ENCODE assay signal across 12 cellular contexts in the genomic region with DNA sequence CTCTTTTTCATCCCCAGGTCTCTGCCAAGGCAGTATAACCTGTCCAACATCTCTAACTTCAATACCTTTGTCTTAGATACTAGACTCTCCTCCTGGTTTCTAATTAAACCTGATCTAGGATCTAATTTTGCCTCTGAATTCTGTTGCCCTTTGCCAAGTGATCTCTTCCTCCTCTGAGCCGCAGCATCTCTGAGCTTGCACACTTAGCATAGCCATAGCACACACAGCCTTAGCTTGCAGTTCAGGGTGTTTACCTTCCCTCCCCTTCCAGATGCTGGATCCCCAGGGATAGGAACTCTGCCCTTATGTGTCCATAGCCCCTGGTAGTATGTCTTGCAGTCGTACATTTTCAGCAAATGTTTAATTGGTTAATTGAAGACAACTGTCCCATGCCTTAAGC. TPM values are rescaled to one million over a fixed set of nuclear protein-coding genes. Genes with fewer than 3 reads are reported as not detected.
DNase-seq lines count a peak whose midpoint lies in the region; ATAC-seq and TF ChIP-seq lines count a peak whose summit lies in the region.
"Had no signal": no experiment of that assay in that cellular context is flagged by ENCODE, and none has a peak within 500 bp of the region (broad histone marks: within the 10 kb centered on the region; RNA-seq: fewer than 3 reads in every experiment).

No MANE protein-coding gene starts in this region.

- no peaks in the 10 kb centered on the region for H3K9me3 ChIP-seq in CD8-positive, alpha-beta T cell (ENCODE audit: low read length)
- H3K9me3 ChIP-seq in upper lobe of left lung, result no peaks in the 10 kb centered on the region

- peaks cover 72% of the 10 kb centered on the region for H3K4me1 ChIP-seq in CD8-positive, alpha-beta T cell (ENCODE audit: insufficient read depth, low read length)
- H3K4me1 ChIP-seq in upper lobe of left lung, result peaks cover 0 to 2% (median under 1%) of the 10 kb centered on the region in 4 donors

- H3K27me3 Mint-ChIP-seq in CD8-positive, alpha-beta T cell (ENCODE audit: low read depth), result no peaks in the 10 kb centered on the region
- no peaks in the 10 kb centered on the region for H3K27me3 Mint-ChIP-seq in activated T-helper 17 cell treated with anti-CD3 and anti-CD28 coated beads, Interleukin-2, amount 50 U/mL, for 72 hours

- H3K9me3 Mint-ChIP-seq in CD8-positive, alpha-beta T cell, result no peaks in the 10 kb centered on the region
- H3K9me3 Mint-ChIP-seq in activated T-helper 17 cell treated with anti-CD3 and anti-CD28 coated beads, Interleukin-2, amount 50 U/mL, for 72 hours, result no peaks in the 10 kb centered on the region

- DNase-seq in CD8-positive, alpha-beta T cell, result no peak
- DNase-seq in NCI-H1417 treated with DMSO at 0.1 percent for 48 hours (lab: John Stamatoyannopoulos, UW), result no peak
- no peak for DNase-seq in inferior parietal cortex (ENCODE audit: extremely low spot score)
- DNase-seq in upper lobe of left lung, result no peak
- no peak for DNase-seq in stimulated activated naive CD4-positive, alpha-beta T cell (lab: John Stamatoyannopoulos, UW)
- DNase-seq: NCI-H187 treated with DMSO at 0.1 percent for 48 hours, right cardiac atrium, Right ventricle myocardium superior had no signal

- peaks cover 10% of the 10 kb centered on the region for H3K36me3 Mint-ChIP-seq in CD8-positive, alpha-beta T cell
- no peaks in the 10 kb centered on the region for H3K36me3 Mint-ChIP-seq in activated T-helper 17 cell treated with anti-CD3 and anti-CD28 coated beads, Interleukin-2, amount 50 U/mL, for 72 hours (ENCODE audit: low read depth)

- peak; percentile 26 for ATAC-seq in CD8-positive, alpha-beta T cell
- ATAC-seq in GM19025 (IDR thresholded peaks at IDR 0.05; ENCODE audit: low read depth, unreplicated experiment) (peak; percentile 27), HG02870 (IDR thresholded peaks at IDR 0.05; ENCODE audit: unreplicated experiment) (peak; percentile 21), upper lobe of left lung (ENCODE audit: low FRiP score in 2 of 2) (no peak)
- ATAC-seq in activated T-helper 17 cell treated with anti-CD3 and anti-CD28 coated beads, Interleukin-2, amount 50 U/mL, for 72 hours (replicated peaks), result peak; percentile 14

- no peak for TF ChIP-seq EP300 in upper lobe of left lung (IDR thresholded peaks at IDR 0.05)

- TF ChIP-seq POLR2A in upper lobe of left lung (IDR thresholded peaks at IDR 0.05), result no peak

- POLR2A ChIA-PET in CD8-positive, alpha-beta T cell (lab: Charles Lee), result interaction anchor here (10.7 kb wide), 1 partner anchor 11 kb away, joined by 77 read pairs; no protein-coding TSS in a partner anchor

- H3K4me1 Mint-ChIP-seq in CD8-positive, alpha-beta T cell (ENCODE audit: low read depth), result peaks cover 48% of the 10 kb centered on the region
- H3K4me1 Mint-ChIP-seq in activated T-helper 17 cell treated with anti-CD3 and anti-CD28 coated beads, Interleukin-2, amount 50 U/mL, for 72 hours, result peaks cover 27% of the 10 kb centered on the region

- no peak overlapping the region for H3K4me3 ChIP-seq in CD8-positive, alpha-beta T cell (ENCODE audit: low read depth, low read length)
- H3K4me3 ChIP-seq in upper lobe of left lung, result no peak overlapping the region
- H3K4me3 ChIP-seq: lung had no signal

- H3K36me3 ChIP-seq in CD8-positive, alpha-beta T cell (ENCODE audit: insufficient read depth, low read length), result no peaks in the 10 kb centered on the region
- H3K36me3 ChIP-seq in upper lobe of left lung, result no peaks in the 10 kb centered on the region

- WGBS in upper lobe of left lung, 2 donors, result 63 to 64% methylated on average over 2 of the region's 2 CpGs

- H3K27me3 ChIP-seq in CD8-positive, alpha-beta T cell (ENCODE audit: insufficient read depth, low read length), result no peaks in the 10 kb centered on the region
- H3K27me3 ChIP-seq in upper lobe of left lung, result no peaks in the 10 kb centered on the region

- no peak for TF ChIP-seq CTCF in CD8-positive, alpha-beta T cell (IDR thresholded peaks at IDR 0.05)
- TF ChIP-seq CTCF in upper lobe of left lung (IDR thresholded peaks at IDR 0.05), result no peak

- H3K4me3 Mint-ChIP-seq in CD8-positive, alpha-beta T cell, result peak overlapping the region; percentile 45
- peak overlapping the region; percentile 72 for H3K4me3 Mint-ChIP-seq in activated T-helper 17 cell treated with anti-CD3 and anti-CD28 coated beads, Interleukin-2, amount 50 U/mL, for 72 hours

- H3K27ac ChIP-seq in CD8-positive, alpha-beta T cell (ENCODE audit: low read depth, low read length), result no peak overlapping the region
- no peak overlapping the region for H3K27ac ChIP-seq in upper lobe of left lung

- CTCF ChIA-PET in CD8-positive, alpha-beta T cell (lab: Charles Lee), result interaction anchor here (0.6 to 2.0 kb wide), 6 partner anchors 11 to 130 kb away, joined by 3 to 7 read pairs (median 3); no protein-coding TSS in a partner anchor

- peak overlapping the region; percentile 86 for H3K27ac Mint-ChIP-seq in CD8-positive, alpha-beta T cell
- H3K27ac Mint-ChIP-seq in activated T-helper 17 cell treated with anti-CD3 and anti-CD28 coated beads, Interleukin-2, amount 50 U/mL, for 72 hours, result peak overlapping the region; percentile 64

- intact Hi-C loops in CD8-positive, alpha-beta T cell (cut with DNase I, micrococcal nuclease), result loop anchor here in 1 of 2 experiments (1.0 kb wide), 1 partner anchor 10 kb away; no protein-coding TSS in a partner anchor

RNA-seq across cellular contexts. Expression of a gene that starts 30.3 kb away (rescaled TPM):
- total RNA-seq in CD8-positive, alpha-beta T cell, result 10 to 100 TPM; 79.5 to 80.7 TPM
- 100 to 1,000 TPM; 143 to 221 TPM for total RNA-seq in activated T-helper 17 cell treated with anti-CD3 and anti-CD28 coated beads, Interleukin-2, amount 50 U/mL, for 72 hours
- total RNA-seq in upper lobe of left lung, result 10 to 100 TPM in 4 of 6 donors, 1 to 10 TPM in 2; 3.9 to 41.3 (median 14.5) TPM

RNA-seq across cellular contexts. Expression of a gene that starts 51.2 kb away (rescaled TPM):
- under 1 TPM; 0.43 to 0.81 TPM for total RNA-seq in CD8-positive, alpha-beta T cell
- under 1 TPM; 0.39 to 0.90 TPM for total RNA-seq in activated T-helper 17 cell treated with anti-CD3 and anti-CD28 coated beads, Interleukin-2, amount 50 U/mL, for 72 hours
- 10 to 100 TPM in 2 of 6 donors, 1 to 10 TPM in 4; 1.0 to 40.4 (median 7.6) TPM for total RNA-seq in upper lobe of left lung

RNA-seq across cellular contexts. Expression of a gene that starts 52.8 kb away (rescaled TPM):
- not detected for total RNA-seq in CD8-positive, alpha-beta T cell
- not detected for total RNA-seq in activated T-helper 17 cell treated with anti-CD3 and anti-CD28 coated beads, Interleukin-2, amount 50 U/mL, for 72 hours
- 1 to 10 TPM in 1 of 6 donors, under 1 TPM in 4, not detected in 1; 0.20 to 8.5 (median 0.34) TPM for total RNA-seq in upper lobe of left lung

Comparison
In these comparisons a context has a peak if more than half of its experiments do, and no peak if none do; other contexts are left out.
1. ATAC-seq: peak in CD8-positive, alpha-beta T cell (single experiment), GM19025 (single experiment), HG02870 (single experiment) and activated T-helper 17 cell treated with anti-CD3 and anti-CD28 coated beads, Interleukin-2, amount 50 U/mL, for 72 hours (single experiment); none in upper lobe of left lung (0 of 2).